Comparison of ENCODE assay signal across 1 cellular context in genomic region chr6:70172252-70172651, GRCh38.
TF ChIP-seq lines count a peak whose summit lies in the region.

No MANE protein-coding gene starts in this region.

TF ChIP-seq in WTC11, 78 proteins besides CTCF, POLR2A, EP300 and RAD21 (continued from another document):
- no peak for TF ChIP-seq ZNF281 (CRISPR knock-in tag; IDR thresholded peaks at IDR 0.05)
- no peak for TF ChIP-seq STAT6 (CRISPR knock-in tag; conservative IDR thresholded peaks at IDR 0.05; ENCODE audit: low read depth)
- no peak for TF ChIP-seq TEAD1 (CRISPR knock-in tag; IDR thresholded peaks at IDR 0.05)
- TF ChIP-seq ARID4B (CRISPR knock-in tag; IDR thresholded peaks at IDR 0.05; ENCODE audit: borderline replicate concordance), result no peak
- TF ChIP-seq ZNF512 (CRISPR knock-in tag; IDR thresholded peaks at IDR 0.05; ENCODE audit: borderline replicate concordance), result no peak
- TF ChIP-seq FOXJ3 (CRISPR knock-in tag; IDR thresholded peaks at IDR 0.05; ENCODE audit: borderline replicate concordance), result no peak
- TF ChIP-seq USF1 (CRISPR knock-in tag; IDR thresholded peaks at IDR 0.05), result no peak
- TF ChIP-seq MAX (CRISPR knock-in tag; IDR thresholded peaks at IDR 0.05), result no peak
- no peak for TF ChIP-seq ZNF416 (CRISPR knock-in tag; IDR thresholded peaks at IDR 0.05)
- no peak for TF ChIP-seq ZNF671 (CRISPR knock-in tag; IDR thresholded peaks at IDR 0.05)
- no peak for TF ChIP-seq ZNF317 (CRISPR knock-in tag; IDR thresholded peaks at IDR 0.05; ENCODE audit: borderline replicate concordance, low read depth)
- TF ChIP-seq HMGXB4 (CRISPR knock-in tag; IDR thresholded peaks at IDR 0.05), result no peak
- TF ChIP-seq ETV6 (CRISPR knock-in tag; IDR thresholded peaks at IDR 0.05), result no peak
- TF ChIP-seq GRHL2 (CRISPR knock-in tag; IDR thresholded peaks at IDR 0.05; ENCODE audit: insufficient replicate concordance, severe bottlenecking), result no peak
- no peak for TF ChIP-seq ZNF423 (CRISPR knock-in tag; IDR thresholded peaks at IDR 0.05)
